ENCODE assay signal across 22 cellular contexts in the genomic region with DNA sequence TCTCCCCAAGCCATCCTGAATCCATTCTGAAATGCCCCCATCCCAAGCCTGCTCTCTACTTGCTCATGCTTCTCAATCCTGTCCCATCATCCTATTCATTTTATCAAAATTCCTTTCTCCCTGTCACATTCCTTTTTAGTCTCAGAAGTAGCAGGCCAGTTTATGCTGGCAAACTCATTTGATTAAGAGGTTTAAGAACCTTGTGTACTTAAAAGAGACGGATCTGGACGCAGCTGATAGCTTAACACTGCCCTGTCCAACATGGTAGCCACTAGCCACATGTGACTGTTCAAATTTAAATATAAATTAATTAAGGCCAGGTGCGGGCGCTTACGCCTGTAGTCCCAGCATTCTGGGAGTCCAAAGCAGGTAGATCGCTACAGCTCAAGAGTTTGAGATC. TPM values are rescaled to one million over a fixed set of nuclear protein-coding genes. Genes with fewer than 3 reads are reported as not detected.
DNase-seq lines count a peak whose midpoint lies in the region; ATAC-seq and TF ChIP-seq lines count a peak whose summit lies in the region.
"Had no signal": no experiment of that assay in that cellular context is flagged by ENCODE, and none has a peak within 500 bp of the region (broad histone marks: within the 10 kb centered on the region; RNA-seq: fewer than 3 reads in every experiment).

No MANE protein-coding gene starts in this region.

- no peak overlapping the region for H3K18ac ChIP-seq in mesendoderm (ENCODE audit: low read length)

- H3K4me3 ChIP-seq in cardiac muscle cell (no peak overlapping the region), Karpas-422 (ENCODE audit: low read length) (no peak overlapping the region), mesendoderm (ENCODE audit: low read length) (no peak overlapping the region), vagina (no peak overlapping the region)
- H3K4me3 ChIP-seq: A549 had no signal

- H3K36me3 ChIP-seq in cardiac muscle cell (no peaks in the 10 kb centered on the region), Karpas-422 (ENCODE audit: insufficient read depth, low read length) (peaks cover 5% of the 10 kb centered on the region; the same call in 1 of the 2 replicates), mesendoderm (ENCODE audit: control insufficient read depth, insufficient read depth, low read length) (no peaks in the 10 kb centered on the region), vagina (no peaks in the 10 kb centered on the region)

- no peak overlapping the region for H2BK15ac ChIP-seq in mesendoderm (replicated peaks; ENCODE audit: low read depth)

- H3K27me3 ChIP-seq in cardiac muscle cell, result no peaks in the 10 kb centered on the region
- no peaks in the 10 kb centered on the region for H3K27me3 ChIP-seq in Karpas-422 (ENCODE audit: low read length)
- no peaks in the 10 kb centered on the region for H3K27me3 ChIP-seq in mesendoderm (ENCODE audit: insufficient read depth, low read length, poor library complexity)
- H3K27me3 ChIP-seq in vagina, result no peaks in the 10 kb centered on the region

- H2BK5ac ChIP-seq in mesendoderm (ENCODE audit: low read length), result no peak overlapping the region

- no peaks in the 10 kb centered on the region for H3K4me1 Mint-ChIP-seq in activated naive CD8-positive, alpha-beta T cell treated with anti-CD3 and anti-CD28 coated beads for 36 hours
- H3K4me1 Mint-ChIP-seq: CD4-positive, alpha-beta memory T cell had no signal

- no peak overlapping the region for H3K4me3 Mint-ChIP-seq in activated naive CD8-positive, alpha-beta T cell treated with anti-CD3 and anti-CD28 coated beads for 36 hours
- H3K4me3 Mint-ChIP-seq: CD4-positive, alpha-beta memory T cell had no signal

- H3K9me3 ChIP-seq in cardiac muscle cell (ENCODE audit: low read depth) (no peaks in the 10 kb centered on the region), Karpas-422 (ENCODE audit: low read length) (no peaks in the 10 kb centered on the region), vagina (no peaks in the 10 kb centered on the region)
- H3K9me3 ChIP-seq: A549 had no signal

- H3K4me1 ChIP-seq in cardiac muscle cell (ENCODE audit: low read depth) (peaks cover 11% of the 10 kb centered on the region), Karpas-422 (ENCODE audit: low read length) (peaks cover 47% of the 10 kb centered on the region), mesendoderm (ENCODE audit: control insufficient read depth, low read depth, low read length) (peaks cover 11% of the 10 kb centered on the region), vagina (no peaks in the 10 kb centered on the region)
- H3K4me1 ChIP-seq: A549 had no signal

- H3K27me3 Mint-ChIP-seq in activated naive CD8-positive, alpha-beta T cell treated with anti-CD3 and anti-CD28 coated beads for 36 hours, result no peaks in the 10 kb centered on the region
- H3K27me3 Mint-ChIP-seq: CD4-positive, alpha-beta memory T cell had no signal

- H4K20me1 ChIP-seq in Karpas-422 (ENCODE audit: insufficient read depth, low read depth, low read length), result no peaks in the 10 kb centered on the region

- peak overlapping the region; percentile 28 for H4K8ac ChIP-seq in mesendoderm (ENCODE audit: low read depth, low read length)

- no peaks in the 10 kb centered on the region for H3K79me2 ChIP-seq in Karpas-422 (ENCODE audit: low read length)
- H3K79me2 ChIP-seq in mesendoderm (ENCODE audit: control insufficient read depth, insufficient read depth, low read length), result no peaks in the 10 kb centered on the region

- intact Hi-C loops in cardiac septum (cut with DNase I) (no loop called here), vagina (cut with DNase I) (no loop called here)

- H2AFZ ChIP-seq in Karpas-422 (ENCODE audit: low read length), result no peak overlapping the region

- no peak overlapping the region for H3K27ac Mint-ChIP-seq in activated naive CD8-positive, alpha-beta T cell treated with anti-CD3 and anti-CD28 coated beads for 36 hours
- H3K27ac Mint-ChIP-seq: CD4-positive, alpha-beta memory T cell had no signal

- no peaks in the 10 kb centered on the region for H3K79me1 ChIP-seq in mesendoderm (ENCODE audit: low read length)

- no peak overlapping the region for H4K5ac ChIP-seq in mesendoderm (ENCODE audit: low read length)

- WGBS in mesendoderm (ENCODE audit: extremely low coverage, insufficient coverage, low lambda C conversion rate), result no CpG with 5 or more reads among the region's 6 CpGs

- peaks cover 11% of the 10 kb centered on the region for H3K36me3 Mint-ChIP-seq in activated naive CD8-positive, alpha-beta T cell treated with anti-CD3 and anti-CD28 coated beads for 36 hours
- H3K36me3 Mint-ChIP-seq: CD4-positive, alpha-beta memory T cell had no signal

- ATAC-seq in HG03354 (IDR thresholded peaks at IDR 0.05; ENCODE audit: poor library complexity, severe bottlenecking, unreplicated experiment), result no peak
- ATAC-seq: A549 had no signal

- H3K4me2 ChIP-seq in Karpas-422 (ENCODE audit: low read depth, low read length, poor library complexity, severe bottlenecking), result peak overlapping the region; percentile 79
- no peak overlapping the region for H3K4me2 ChIP-seq in mesendoderm (ENCODE audit: low read length)
- H3K4me2 ChIP-seq: A549 had no signal

- peaks cover 1% of the 10 kb centered on the region for H3K9me3 Mint-ChIP-seq in activated naive CD8-positive, alpha-beta T cell treated with anti-CD3 and anti-CD28 coated beads for 36 hours

- H3K56ac ChIP-seq in mesendoderm (ENCODE audit: low read length), result no peak overlapping the region

- no peaks in the 10 kb centered on the region for H3K9me2 ChIP-seq in Karpas-422 (replicated peaks; ENCODE audit: insufficient read depth, low read length)

- H3K27ac ChIP-seq in cardiac muscle cell, result peak overlapping the region; percentile 25
- peak overlapping the region; percentile 96 for H3K27ac ChIP-seq in Karpas-422 (ENCODE audit: low read length)
- H3K27ac ChIP-seq in mesendoderm (ENCODE audit: low read depth, low read length), result no peak overlapping the region
- no peak overlapping the region for H3K27ac ChIP-seq in vagina
- H3K27ac ChIP-seq: A549 had no signal

- no peak overlapping the region for H3K23ac ChIP-seq in mesendoderm (ENCODE audit: low read length)

- H3K9ac ChIP-seq in Karpas-422 (ENCODE audit: low read length), result no peak overlapping the region
- H3K9ac ChIP-seq in mesendoderm (ENCODE audit: low read length), result no peak overlapping the region

- TF ChIP-seq POLR2A in vagina (IDR thresholded peaks at IDR 0.05), result no peak

- DNase-seq in cardiac muscle cell (ENCODE audit: low read depth in 1 of 2, low spot score in 1 of 2) (peak in 1 of 2 donors; percentile 51), cardiac septum (ENCODE audit: low spot score) (no peak), Karpas-422 (no peak), mesendoderm (peak; percentile 27), vagina (ENCODE audit: extremely low spot score in 2 of 2) (no peak)
- DNase-seq in activated naive CD8-positive, alpha-beta T cell treated with anti-CD3 and anti-CD28 coated beads for 36 hours, result no peak
- DNase-seq: 8988T; C1 segment of cervical spinal cord; Calu3; CD4-positive, alpha-beta memory T cell; COR-L47; DMS53; DMS79 treated with DMSO at 0.1 percent for 48 hours; GF-D8; GOT3; H7; HCEC 1CT had no signal

- no peak overlapping the region for H2BK120ac ChIP-seq in mesendoderm (ENCODE audit: low read depth, low read length)

- no peak overlapping the region for H3K4ac ChIP-seq in mesendoderm (ENCODE audit: low read depth, low read length)

- H2AK5ac ChIP-seq in mesendoderm (ENCODE audit: low read length), result no peak overlapping the region

- no peak for TF ChIP-seq CTCF in cardiac muscle cell (IDR thresholded peaks at IDR 0.05; ENCODE audit: low read depth, low read length)
- no peak for TF ChIP-seq CTCF in vagina (IDR thresholded peaks at IDR 0.05)

RNA-seq across cellular contexts. Expression of gene KCNV2, which starts 5.6 kb away (rescaled TPM):
- not detected in 2 replicates for total RNA-seq in cardiac muscle cell
- 0.49 and 0.81 TPM in 2 replicates for polyA plus RNA-seq in cardiac muscle cell
- not detected for total RNA-seq in cardiac septum
- 1.6 and 1.8 TPM in 2 replicates for total RNA-seq in Karpas-422 (2014; rRNA removed; shearing (Covaris generic); ENCODE audit: low replicate concordance)
- not detected for polyA plus RNA-seq in mesendoderm (2013, experiment 1 of 2)
- not detected for polyA plus RNA-seq in mesendoderm (2013, experiment 2 of 2)
- not detected for total RNA-seq in activated naive CD8-positive, alpha-beta T cell treated with anti-CD3 and anti-CD28 coated beads for 36 hours
- not detected for total RNA-seq in vagina
- total RNA-seq: Calu3; CD4-positive, alpha-beta memory T cell; Daoy; G401 had no signal
- polyA plus RNA-seq: A549; BJ; CD4-positive, alpha-beta memory T cell had no signal

Comparison
In these comparisons a context has a peak if more than half of its experiments do, and no peak if none do; other contexts are left out.
1. H3K27ac ChIP-seq: peak in cardiac muscle cell (single experiment) and Karpas-422 (single experiment); none in mesendoderm (single experiment) and vagina (single experiment).